ENCODE assay signal across 23 cellular contexts in the genomic region with DNA sequence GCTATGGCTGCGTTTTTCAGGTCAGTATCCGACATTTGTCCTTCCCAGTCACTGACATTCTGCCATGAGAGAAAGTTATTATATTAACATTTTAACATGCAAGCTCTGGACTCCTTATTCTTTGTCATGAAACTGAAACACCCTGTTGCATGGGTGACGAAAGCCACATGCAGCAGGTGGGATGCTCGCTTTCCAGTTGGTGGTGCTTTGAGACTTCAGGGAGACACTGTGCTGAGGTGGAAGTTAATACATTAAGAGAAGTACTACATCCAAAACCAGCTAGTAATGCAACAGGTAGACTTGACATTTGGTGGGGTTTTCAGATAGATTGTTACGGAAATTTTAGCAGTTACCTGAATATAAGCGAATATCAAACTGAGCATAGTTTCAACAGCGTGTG. TPM values are rescaled to one million over a fixed set of nuclear protein-coding genes. Genes with fewer than 3 reads are reported as not detected.
DNase-seq lines count a peak whose midpoint lies in the region; ATAC-seq and TF ChIP-seq lines count a peak whose summit lies in the region.
"Had no signal": no experiment of that assay in that cellular context is flagged by ENCODE, and none has a peak within 500 bp of the region (broad histone marks: within the 10 kb centered on the region; RNA-seq: fewer than 3 reads in every experiment).

No MANE protein-coding gene starts in this region.

- H3K36me3 ChIP-seq in HEK293 (ENCODE audit: control insufficient read depth in 2 of 2, insufficient read depth in 1 of 2, low read length in 2 of 2): peaks cover 0 to 71% of the 10 kb centered on the region in 2 experiments; a peak in 2 of 3 replicates
- peaks cover 2% of the 10 kb centered on the region for H3K36me3 ChIP-seq in mammary epithelial cell (ENCODE audit: insufficient read depth, low read length)

- H3K27me3 ChIP-seq in mammary epithelial cell (ENCODE audit: insufficient read depth, low read length): no peaks in the 10 kb centered on the region

- no peak for ATAC-seq in activated naive CD4-positive, alpha-beta T cell treated with anti-CD3 and anti-CD28 coated beads, Interleukin-2, amount 50 U/mL, for 72 hours
- ATAC-seq in stimulated activated naive B cell treated with anti-CD40 and anti-IgM and Interleukin-4, amounts not matched to agents 10 μg/mL and 1 μg/mL and 100 μg/mL, for 72 hours (replicated peaks): no peak
- ATAC-seq: A549, GM23338, HCT116 had no signal

- dilution Hi-C loops in mammary epithelial cell (cut with HindIII; ENCODE audit: low sequenced_read_pairs): no loop called here

- H3K79me2 ChIP-seq in mammary epithelial cell (ENCODE audit: insufficient read depth, low read length): no peaks in the 10 kb centered on the region

- 98% methylated on average over 7 of the region's 7 CpGs for WGBS in mammary epithelial cell (ENCODE audit: low coverage, missing lambda C conversion rate)

- peaks cover 3% of the 10 kb centered on the region for H3K4me1 Mint-ChIP-seq in activated naive CD4-positive, alpha-beta T cell treated with anti-CD3 and anti-CD28 coated beads for 36 hours (ENCODE audit: low read depth)
- H3K4me1 Mint-ChIP-seq in stimulated activated naive B cell treated with anti-CD40 and anti-IgM and Interleukin-4, amounts not matched to agents 10 μg/mL and 1 μg/mL and 100 μg/mL, for 72 hours: peaks cover 4 to 18% of the 10 kb centered on the region in 2 donors
- H3K4me1 Mint-ChIP-seq: CD4-positive, alpha-beta memory T cell had no signal

- H3K27ac Mint-ChIP-seq in activated naive CD4-positive, alpha-beta T cell treated with anti-CD3 and anti-CD28 coated beads for 36 hours: peak overlapping the region; percentile 59
- no peak overlapping the region for H3K27ac Mint-ChIP-seq in activated naive CD4-positive, alpha-beta T cell treated with anti-CD3 and anti-CD28 coated beads, Interleukin-2, amount 50 U/mL, for 72 hours
- peak overlapping the region; percentile 10 for H3K27ac Mint-ChIP-seq in stimulated activated naive B cell treated with anti-CD40 and anti-IgM and Interleukin-4, amounts not matched to agents 10 μg/mL and 1 μg/mL and 100 μg/mL, for 72 hours
- H3K27ac Mint-ChIP-seq: GM23338, H9, HFFc6 had no signal

- H3K4me1 ChIP-seq in HEK293 (ENCODE audit: control insufficient read depth, insufficient read depth, low read length): no peaks in the 10 kb centered on the region
- no peaks in the 10 kb centered on the region for H3K4me1 ChIP-seq in mammary epithelial cell (ENCODE audit: insufficient read depth, low read length)
- H3K4me1 ChIP-seq: A549 had no signal

- no peak overlapping the region for H3K4me2 ChIP-seq in mammary epithelial cell (ENCODE audit: insufficient read depth, low read depth, low read length)
- H3K4me2 ChIP-seq: A549, GM23338 had no signal

- no peak overlapping the region for H3K4me3 Mint-ChIP-seq in activated naive CD4-positive, alpha-beta T cell treated with anti-CD3 and anti-CD28 coated beads for 36 hours
- no peak overlapping the region for H3K4me3 Mint-ChIP-seq in stimulated activated naive B cell treated with anti-CD40 and anti-IgM and Interleukin-4, amounts not matched to agents 10 μg/mL and 1 μg/mL and 100 μg/mL, for 72 hours
- H3K4me3 Mint-ChIP-seq: CD4-positive, alpha-beta memory T cell; GM23338; H9; HFFc6 had no signal

- H3K9me3 ChIP-seq in HEK293 (ENCODE audit: control insufficient read depth, insufficient read depth, low read depth, low read length) (no peaks in the 10 kb centered on the region), mammary epithelial cell (replicated peaks; ENCODE audit: insufficient read depth, low read length) (no peaks in the 10 kb centered on the region)
- H3K9me3 ChIP-seq: A549 had no signal

- in situ Hi-C loops in mammary epithelial cell (cut with MboI; ENCODE audit: low sequenced_read_pairs in 2 of 2): no loop called here

- intact Hi-C loops in activated naive CD4-positive, alpha-beta T cell treated with anti-CD3 and anti-CD28 coated beads for 36 hours (cut with micrococcal nuclease): no loop called here
- intact Hi-C loops in mammary epithelial cell (cut with micrococcal nuclease): no loop called here

- no TSS peak for BruUV-seq in mammary epithelial cell (replicated peaks; lab: Mats Ljungman, UMichigan)

- H3K27me3 Mint-ChIP-seq in activated naive CD4-positive, alpha-beta T cell treated with anti-CD3 and anti-CD28 coated beads for 36 hours (ENCODE audit: low read depth): no peaks in the 10 kb centered on the region
- H3K27me3 Mint-ChIP-seq in stimulated activated naive B cell treated with anti-CD40 and anti-IgM and Interleukin-4, amounts not matched to agents 10 μg/mL and 1 μg/mL and 100 μg/mL, for 72 hours: no peaks in the 10 kb centered on the region
- H3K27me3 Mint-ChIP-seq: CD4-positive, alpha-beta memory T cell had no signal

- H3K9me3 Mint-ChIP-seq in activated naive CD4-positive, alpha-beta T cell treated with anti-CD3 and anti-CD28 coated beads for 36 hours: no peaks in the 10 kb centered on the region
- no peaks in the 10 kb centered on the region for H3K9me3 Mint-ChIP-seq in activated naive CD4-positive, alpha-beta T cell treated with anti-CD3 and anti-CD28 coated beads, Interleukin-2, amount 50 U/mL, for 72 hours
- no peaks in the 10 kb centered on the region for H3K9me3 Mint-ChIP-seq in stimulated activated naive B cell treated with anti-CD40 and anti-IgM and Interleukin-4, amounts not matched to agents 10 μg/mL and 1 μg/mL and 100 μg/mL, for 72 hours
- H3K9me3 Mint-ChIP-seq: CD4-positive, alpha-beta memory T cell; GM23338; H9; HFFc6 had no signal

- POLR2A ChIA-PET in HEK293 (lab: Yijun Ruan, JAX): no interaction called here

- H3K9ac ChIP-seq in mammary epithelial cell (ENCODE audit: insufficient read depth, low read length): no peak overlapping the region

- CTCF ChIA-PET in activated naive CD4-positive, alpha-beta T cell treated with anti-CD3 and anti-CD28 coated beads for 36 hours (lab: Charles Lee): interaction anchor here (1.2 kb wide), 1 partner anchor 194 kb away, joined by 3 read pairs; no protein-coding TSS in a partner anchor
- CTCF ChIA-PET in HEK293 (lab: Yijun Ruan, JAX): no interaction called here
- CTCF ChIA-PET in mammary epithelial cell (lab: Charles Lee; ENCODE audit: low non-redundant PET): no interaction called here

- no peak for DNase-seq in activated naive CD4-positive, alpha-beta T cell treated with anti-CD3 and anti-CD28 coated beads for 36 hours
- DNase-seq in activated naive CD4-positive, alpha-beta T cell treated with anti-CD3 and anti-CD28 coated beads, Interleukin-2, amount 50 U/mL, for 72 hours (ENCODE audit: low spot score in 2 of 2): no peak
- no peak for DNase-seq in stimulated activated naive B cell treated with anti-CD40 and anti-IgM and Interleukin-4, amounts not matched to agents 10 μg/mL and 1 μg/mL and 100 μg/mL, for 72 hours
- no peak for DNase-seq in activated CD8-positive, alpha-beta memory T cell treated with anti-CD3 and anti-CD28 coated beads, Interleukin-2, amount 50 U/mL, for 4 hours
- no peak for DNase-seq in mammary epithelial cell
- DNase-seq: 8988T; ACHN; AML-193; C1 segment of cervical spinal cord; Calu3; CD4-positive, alpha-beta memory T cell; COR-L47; DMS53; DMS79 treated with DMSO at 0.1 percent for 48 hours; GF-D8; H9; HFFc6 had no signal

- peaks cover 51% of the 10 kb centered on the region for H3K36me3 Mint-ChIP-seq in activated naive CD4-positive, alpha-beta T cell treated with anti-CD3 and anti-CD28 coated beads for 36 hours (ENCODE audit: low read depth)
- peaks cover 12 to 14% of the 10 kb centered on the region in 2 donors for H3K36me3 Mint-ChIP-seq in activated naive CD4-positive, alpha-beta T cell treated with anti-CD3 and anti-CD28 coated beads, Interleukin-2, amount 50 U/mL, for 72 hours
- peaks cover 45 to 64% of the 10 kb centered on the region in 2 donors for H3K36me3 Mint-ChIP-seq in stimulated activated naive B cell treated with anti-CD40 and anti-IgM and Interleukin-4, amounts not matched to agents 10 μg/mL and 1 μg/mL and 100 μg/mL, for 72 hours

- H3K4me3 ChIP-seq in HEK293 (ENCODE audit: low read depth, low read length) (no peak overlapping the region), mammary epithelial cell (replicated peaks in 1 of 3; ENCODE audit: insufficient read depth in 1 of 3, low read depth in 2 of 3, low read length in 3 of 3) (no peak overlapping the region)
- H3K4me3 ChIP-seq: A549, GM23338 had no signal

- TF ChIP-seq CTCF in HEK293 (tag by site-specific recombination; IDR thresholded peaks at IDR 0.05): no peak
- TF ChIP-seq CTCF in mammary epithelial cell (conservative IDR thresholded peaks at IDR 0.05 in 1 of 2, IDR thresholded peaks at IDR 0.05 in 1 of 2; ENCODE audit: extremely low read depth in 1 of 2, insufficient read depth in 1 of 2, low read depth in 1 of 2, low read length in 2 of 2): no peak

- H2AFZ ChIP-seq in mammary epithelial cell (ENCODE audit: low read depth, low read length): no peak overlapping the region
- H2AFZ ChIP-seq: GM23338 had no signal

- H3K27ac ChIP-seq in HEK293 (ENCODE audit: extremely low read depth, low read depth, low read length) (no peak overlapping the region), mammary epithelial cell (ENCODE audit: insufficient read depth, low read depth, low read length) (no peak overlapping the region)
- H3K27ac ChIP-seq: A549 had no signal

- no peaks in the 10 kb centered on the region for H4K20me1 ChIP-seq in mammary epithelial cell (ENCODE audit: insufficient read depth, low read length)

TF ChIP-seq in HEK293, 187 proteins besides CTCF, POLR2A, EP300 and RAD21:
- TF ChIP-seq SCRT2 (tag by site-specific recombination; IDR thresholded peaks at IDR 0.05) (peak; percentile 92), SCRT1 (tag by site-specific recombination; IDR thresholded peaks at IDR 0.05; ENCODE audit: borderline replicate concordance) (peak; percentile 76), ZNF621 (tag by site-specific recombination; IDR thresholded peaks at IDR 0.05) (no peak)
- TF ChIP-seq, protein P1, sequence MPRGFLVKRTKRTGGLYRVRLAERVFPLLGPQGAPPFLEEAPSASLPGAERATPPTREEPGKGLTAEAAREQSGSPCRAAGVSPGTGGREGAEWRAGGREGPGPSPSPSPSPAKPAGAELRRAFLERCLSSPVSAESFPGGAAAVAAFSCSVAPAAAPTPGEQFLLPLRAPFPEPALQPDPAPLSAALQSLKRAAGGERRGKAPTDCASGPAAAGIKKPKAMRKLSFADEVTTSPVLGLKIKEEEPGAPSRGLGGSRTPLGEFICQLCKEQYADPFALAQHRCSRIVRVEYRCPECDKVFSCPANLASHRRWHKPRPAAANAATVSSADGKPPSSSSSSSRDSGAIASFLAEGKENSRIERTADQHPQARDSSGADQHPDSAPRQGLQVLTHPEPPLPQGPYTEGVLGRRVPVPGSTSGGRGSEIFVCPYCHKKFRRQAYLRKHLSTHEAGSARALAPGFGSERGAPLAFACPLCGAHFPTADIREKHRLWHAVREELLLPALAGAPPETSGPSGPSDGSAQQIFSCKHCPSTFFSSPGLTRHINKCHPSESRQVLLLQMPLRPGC (tag by site-specific recombination; IDR thresholded peaks at IDR 0.05): no peak

RNA-seq across cellular contexts. Expression of gene AMN, which starts 32.8 kb away (rescaled TPM):
- total RNA-seq in activated naive CD4-positive, alpha-beta T cell treated with anti-CD3 and anti-CD28 coated beads for 36 hours: under 1 TPM; 0.33 to 0.37 TPM
- under 1 TPM; 0.30 to 0.49 TPM for total RNA-seq in activated naive CD4-positive, alpha-beta T cell treated with anti-CD3 and anti-CD28 coated beads, Interleukin-2, amount 50 U/mL, for 72 hours
- total RNA-seq in mammary epithelial cell: under 1 TPM in 1 of 2 donors, not detected in 1; 0.64 TPM
- polyA plus RNA-seq in mammary epithelial cell: not detected
- not detected for polyA minus RNA-seq in mammary epithelial cell
- total RNA-seq: G401, H4, HFFc6 had no signal

Comparison
In these comparisons a context has a peak if more than half of its experiments do, and no peak if none do; other contexts are left out.
1. H3K27ac Mint-ChIP-seq: peak in activated naive CD4-positive, alpha-beta T cell treated with anti-CD3 and anti-CD28 coated beads for 36 hours (single experiment) and stimulated activated naive B cell treated with anti-CD40 and anti-IgM and Interleukin-4, amounts not matched to agents 10 μg/mL and 1 μg/mL and 100 μg/mL, for 72 hours (single experiment); none in activated naive CD4-positive, alpha-beta T cell treated with anti-CD3 and anti-CD28 coated beads, Interleukin-2, amount 50 U/mL, for 72 hours (0 of 2).